15 cellular contexts compared by ENCODE assay signal in the genomic region with DNA sequence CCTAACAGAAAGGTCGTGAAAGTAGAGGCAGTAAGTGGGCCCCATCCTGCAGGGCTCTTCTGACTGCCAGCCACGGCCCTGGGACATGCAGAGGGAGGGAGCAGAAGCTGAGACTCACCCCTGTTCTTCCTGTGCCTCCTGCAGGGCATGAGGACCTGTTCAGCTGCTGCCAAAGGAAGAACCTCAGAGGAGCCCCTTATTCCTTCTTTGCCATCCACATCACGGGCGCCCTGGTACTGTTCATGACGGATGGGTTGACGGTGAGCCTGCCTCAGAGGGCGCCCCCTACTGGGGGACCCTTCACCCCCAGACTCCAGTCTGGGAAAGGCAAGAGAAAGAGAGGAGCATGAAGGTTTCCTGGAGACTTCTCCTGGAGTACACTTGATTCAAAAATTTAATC. TPM values are rescaled to one million over a fixed set of nuclear protein-coding genes. Genes with fewer than 3 reads are reported as not detected.
DNase-seq lines count a peak whose midpoint lies in the region; ATAC-seq and TF ChIP-seq lines count a peak whose summit lies in the region.
"Had no signal": no experiment of that assay in that cellular context is flagged by ENCODE, and none has a peak within 500 bp of the region (broad histone marks: within the 10 kb centered on the region; RNA-seq: fewer than 3 reads in every experiment).

No MANE protein-coding gene starts in this region.

- H3K27ac ChIP-seq in 22Rv1: no peak overlapping the region
- no peak overlapping the region for H3K27ac ChIP-seq in RWPE2 (ENCODE audit: poor library complexity, severe bottlenecking)
- H3K27ac ChIP-seq: testis had no signal

- no peaks in the 10 kb centered on the region for H3K36me3 Mint-ChIP-seq in glutamatergic neuron (ENCODE audit: unreplicated experiment)
- H3K36me3 Mint-ChIP-seq in effector memory CD8-positive, alpha-beta T cell (ENCODE audit: insufficient read depth): peaks cover 3% of the 10 kb centered on the region
- H3K36me3 Mint-ChIP-seq: activated naive CD4-positive, alpha-beta T cell treated with anti-CD3 and anti-CD28 coated beads, Interleukin-2, amount 10 ng/mL, durations not matched to agents 7 days and 5 days had no signal

- no peak overlapping the region for H3K4me3 ChIP-seq in GM06990 (replicated peaks; ENCODE audit: low read depth, low read length)
- H3K4me3 ChIP-seq in RWPE2 (ENCODE audit: severe bottlenecking): no peak overlapping the region
- H3K4me3 ChIP-seq: testis had no signal

- peaks cover 2% of the 10 kb centered on the region for H3K4me1 Mint-ChIP-seq in glutamatergic neuron (ENCODE audit: low read depth, unreplicated experiment)
- peaks cover 0 to 3% of the 10 kb centered on the region in 2 donors for H3K4me1 Mint-ChIP-seq in effector memory CD8-positive, alpha-beta T cell (ENCODE audit: low read depth in 2 of 2)
- H3K4me1 Mint-ChIP-seq: activated naive CD4-positive, alpha-beta T cell treated with anti-CD3 and anti-CD28 coated beads, Interleukin-2, amount 10 ng/mL, durations not matched to agents 7 days and 5 days had no signal

- DNase-seq in GM06990 (ENCODE audit: extremely low read depth, insufficient read length) (no peak), RWPE2 (ENCODE audit: low spot score) (peak; percentile 31), glutamatergic neuron (no peak)
- no peak for DNase-seq in effector memory CD8-positive, alpha-beta T cell
- DNase-seq: activated naive CD4-positive, alpha-beta T cell treated with anti-CD3 and anti-CD28 coated beads, Interleukin-2, amount 10 ng/mL, durations not matched to agents 7 days and 5 days; effector memory CD4-positive, alpha-beta T cell; H7; NCI-H146; NK-92 treated with Interleukin-12 subunit alpha and Interleukin-12 subunit beta, amount 100 ng/mL, for 24 hours; stimulated activated CD4-positive, alpha-beta T cell treated with anti-CD3 and anti-CD28 coated beads, Interleukin-4, amount 100 ng/mL, for 24 hours; testis had no signal

- H3K9me3 ChIP-seq in RWPE2 (ENCODE audit: severe bottlenecking): no peaks in the 10 kb centered on the region
- H3K9me3 ChIP-seq: testis had no signal

- TF ChIP-seq CTCF in 22Rv1 (IDR thresholded peaks at IDR 0.05): peak; percentile 79
- TF ChIP-seq CTCF in GM06990 (IDR thresholded peaks at IDR 0.05; ENCODE audit: insufficient read depth, low read length, poor library complexity, severe bottlenecking): peak; percentile 60
- peak; percentile 12 for TF ChIP-seq CTCF in RWPE2 (IDR thresholded peaks at IDR 0.05; ENCODE audit: poor library complexity, severe bottlenecking)
- TF ChIP-seq CTCF in glutamatergic neuron (IDR thresholded peaks at IDR 0.05; ENCODE audit: partially characterized antibody, unreplicated experiment): peak; percentile 47

- H3K4me3 Mint-ChIP-seq in glutamatergic neuron (ENCODE audit: unreplicated experiment): no peak overlapping the region
- no peak overlapping the region for H3K4me3 Mint-ChIP-seq in effector memory CD8-positive, alpha-beta T cell
- H3K4me3 Mint-ChIP-seq: activated naive CD4-positive, alpha-beta T cell treated with anti-CD3 and anti-CD28 coated beads, Interleukin-2, amount 10 ng/mL, durations not matched to agents 7 days and 5 days had no signal

- no peaks in the 10 kb centered on the region for H3K36me3 ChIP-seq in GM06990 (ENCODE audit: control insufficient read depth, insufficient read depth, low read length)
- H3K36me3 ChIP-seq in RWPE2 (ENCODE audit: low read depth): no peaks in the 10 kb centered on the region

- H3K4me1 ChIP-seq in RWPE2 (ENCODE audit: insufficient read depth, poor library complexity, severe bottlenecking): no peaks in the 10 kb centered on the region

- no peaks in the 10 kb centered on the region; the same call in 1 of the 2 replicates for H3K27me3 ChIP-seq in GM06990 (replicated peaks; ENCODE audit: control insufficient read depth, insufficient read depth, low read length)
- no peaks in the 10 kb centered on the region for H3K27me3 ChIP-seq in RWPE2 (ENCODE audit: insufficient read depth, poor library complexity, severe bottlenecking)
- H3K27me3 ChIP-seq: testis had no signal

- ATAC-seq in RWPE2 (ENCODE audit: low read depth) (no peak), HG03521 (IDR thresholded peaks at IDR 0.05; ENCODE audit: unreplicated experiment) (no peak), GM21528 (IDR thresholded peaks at IDR 0.05; ENCODE audit: low FRiP score, unreplicated experiment) (no peak), HG03520 (IDR thresholded peaks at IDR 0.05; ENCODE audit: unreplicated experiment) (no peak)
- no peak for ATAC-seq in effector memory CD8-positive, alpha-beta T cell (replicated peaks)

- peaks cover 4% of the 10 kb centered on the region for H3K27me3 Mint-ChIP-seq in glutamatergic neuron (ENCODE audit: unreplicated experiment)
- peaks cover 9 to 38% of the 10 kb centered on the region in 2 donors for H3K27me3 Mint-ChIP-seq in effector memory CD8-positive, alpha-beta T cell

- H3K9me3 Mint-ChIP-seq in glutamatergic neuron (ENCODE audit: unreplicated experiment): no peaks in the 10 kb centered on the region
- H3K9me3 Mint-ChIP-seq in effector memory CD8-positive, alpha-beta T cell: no peaks in the 10 kb centered on the region
- H3K9me3 Mint-ChIP-seq: activated naive CD4-positive, alpha-beta T cell treated with anti-CD3 and anti-CD28 coated beads, Interleukin-2, amount 10 ng/mL, durations not matched to agents 7 days and 5 days had no signal

- H3K27ac Mint-ChIP-seq in glutamatergic neuron (ENCODE audit: unreplicated experiment): no peak overlapping the region
- no peak overlapping the region for H3K27ac Mint-ChIP-seq in effector memory CD8-positive, alpha-beta T cell
- H3K27ac Mint-ChIP-seq: activated naive CD4-positive, alpha-beta T cell treated with anti-CD3 and anti-CD28 coated beads, Interleukin-2, amount 10 ng/mL, durations not matched to agents 7 days and 5 days had no signal

RNA-seq across cellular contexts. Expression of gene ELK4, which starts 47.1 kb away (rescaled TPM):
- 20.0 TPM for total RNA-seq in glutamatergic neuron (ENCODE audit: unreplicated experiment)

Comparison
In these comparisons a context has a peak if more than half of its experiments do, and no peak if none do; other contexts are left out.
1. CTCF ChIP-seq: peak in every context shown above with its lines; median percentile 79 in 22Rv1; 60 in GM06990; 47 in glutamatergic neuron; 12 in RWPE2.